Comparison of ENCODE assay signal across 1 cellular context in the genomic region with DNA sequence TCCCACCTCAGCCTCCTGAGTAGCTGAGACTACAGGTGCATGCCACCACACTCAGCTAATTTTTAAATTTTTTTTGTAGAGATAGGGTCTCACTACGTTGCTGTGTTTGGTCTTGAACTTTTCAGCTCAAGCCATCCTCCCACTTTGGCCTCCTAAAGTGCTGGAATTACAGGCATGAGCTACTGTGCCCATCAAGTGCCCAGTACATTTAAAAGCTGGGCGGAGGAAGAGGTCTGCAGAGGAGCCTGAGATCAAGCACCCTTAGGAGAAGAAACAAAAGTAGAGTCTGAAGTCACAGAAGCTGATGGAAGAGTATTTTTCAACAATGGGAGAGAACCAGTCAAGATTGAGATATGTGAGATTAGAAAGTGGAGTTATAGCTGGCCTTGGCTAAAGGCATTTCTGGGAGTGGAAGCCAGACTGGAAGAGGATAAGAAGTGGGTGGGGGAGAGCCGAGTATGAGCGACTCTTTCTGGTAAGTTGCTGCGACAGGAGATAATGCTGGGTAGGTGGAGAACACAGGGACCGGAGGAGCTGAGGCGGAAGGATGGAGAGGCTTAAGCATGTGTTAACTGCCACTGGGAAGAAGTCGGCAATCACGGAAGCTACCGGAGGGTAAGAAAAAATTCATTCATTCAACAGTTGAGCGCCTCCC.
TF ChIP-seq lines count a peak whose summit lies in the region.

No MANE protein-coding gene starts in this region.

TF ChIP-seq in K562, 482 proteins besides CTCF, POLR2A, EP300 and RAD21 (continued from another document and continues in another):
- TF ChIP-seq, protein P1, sequence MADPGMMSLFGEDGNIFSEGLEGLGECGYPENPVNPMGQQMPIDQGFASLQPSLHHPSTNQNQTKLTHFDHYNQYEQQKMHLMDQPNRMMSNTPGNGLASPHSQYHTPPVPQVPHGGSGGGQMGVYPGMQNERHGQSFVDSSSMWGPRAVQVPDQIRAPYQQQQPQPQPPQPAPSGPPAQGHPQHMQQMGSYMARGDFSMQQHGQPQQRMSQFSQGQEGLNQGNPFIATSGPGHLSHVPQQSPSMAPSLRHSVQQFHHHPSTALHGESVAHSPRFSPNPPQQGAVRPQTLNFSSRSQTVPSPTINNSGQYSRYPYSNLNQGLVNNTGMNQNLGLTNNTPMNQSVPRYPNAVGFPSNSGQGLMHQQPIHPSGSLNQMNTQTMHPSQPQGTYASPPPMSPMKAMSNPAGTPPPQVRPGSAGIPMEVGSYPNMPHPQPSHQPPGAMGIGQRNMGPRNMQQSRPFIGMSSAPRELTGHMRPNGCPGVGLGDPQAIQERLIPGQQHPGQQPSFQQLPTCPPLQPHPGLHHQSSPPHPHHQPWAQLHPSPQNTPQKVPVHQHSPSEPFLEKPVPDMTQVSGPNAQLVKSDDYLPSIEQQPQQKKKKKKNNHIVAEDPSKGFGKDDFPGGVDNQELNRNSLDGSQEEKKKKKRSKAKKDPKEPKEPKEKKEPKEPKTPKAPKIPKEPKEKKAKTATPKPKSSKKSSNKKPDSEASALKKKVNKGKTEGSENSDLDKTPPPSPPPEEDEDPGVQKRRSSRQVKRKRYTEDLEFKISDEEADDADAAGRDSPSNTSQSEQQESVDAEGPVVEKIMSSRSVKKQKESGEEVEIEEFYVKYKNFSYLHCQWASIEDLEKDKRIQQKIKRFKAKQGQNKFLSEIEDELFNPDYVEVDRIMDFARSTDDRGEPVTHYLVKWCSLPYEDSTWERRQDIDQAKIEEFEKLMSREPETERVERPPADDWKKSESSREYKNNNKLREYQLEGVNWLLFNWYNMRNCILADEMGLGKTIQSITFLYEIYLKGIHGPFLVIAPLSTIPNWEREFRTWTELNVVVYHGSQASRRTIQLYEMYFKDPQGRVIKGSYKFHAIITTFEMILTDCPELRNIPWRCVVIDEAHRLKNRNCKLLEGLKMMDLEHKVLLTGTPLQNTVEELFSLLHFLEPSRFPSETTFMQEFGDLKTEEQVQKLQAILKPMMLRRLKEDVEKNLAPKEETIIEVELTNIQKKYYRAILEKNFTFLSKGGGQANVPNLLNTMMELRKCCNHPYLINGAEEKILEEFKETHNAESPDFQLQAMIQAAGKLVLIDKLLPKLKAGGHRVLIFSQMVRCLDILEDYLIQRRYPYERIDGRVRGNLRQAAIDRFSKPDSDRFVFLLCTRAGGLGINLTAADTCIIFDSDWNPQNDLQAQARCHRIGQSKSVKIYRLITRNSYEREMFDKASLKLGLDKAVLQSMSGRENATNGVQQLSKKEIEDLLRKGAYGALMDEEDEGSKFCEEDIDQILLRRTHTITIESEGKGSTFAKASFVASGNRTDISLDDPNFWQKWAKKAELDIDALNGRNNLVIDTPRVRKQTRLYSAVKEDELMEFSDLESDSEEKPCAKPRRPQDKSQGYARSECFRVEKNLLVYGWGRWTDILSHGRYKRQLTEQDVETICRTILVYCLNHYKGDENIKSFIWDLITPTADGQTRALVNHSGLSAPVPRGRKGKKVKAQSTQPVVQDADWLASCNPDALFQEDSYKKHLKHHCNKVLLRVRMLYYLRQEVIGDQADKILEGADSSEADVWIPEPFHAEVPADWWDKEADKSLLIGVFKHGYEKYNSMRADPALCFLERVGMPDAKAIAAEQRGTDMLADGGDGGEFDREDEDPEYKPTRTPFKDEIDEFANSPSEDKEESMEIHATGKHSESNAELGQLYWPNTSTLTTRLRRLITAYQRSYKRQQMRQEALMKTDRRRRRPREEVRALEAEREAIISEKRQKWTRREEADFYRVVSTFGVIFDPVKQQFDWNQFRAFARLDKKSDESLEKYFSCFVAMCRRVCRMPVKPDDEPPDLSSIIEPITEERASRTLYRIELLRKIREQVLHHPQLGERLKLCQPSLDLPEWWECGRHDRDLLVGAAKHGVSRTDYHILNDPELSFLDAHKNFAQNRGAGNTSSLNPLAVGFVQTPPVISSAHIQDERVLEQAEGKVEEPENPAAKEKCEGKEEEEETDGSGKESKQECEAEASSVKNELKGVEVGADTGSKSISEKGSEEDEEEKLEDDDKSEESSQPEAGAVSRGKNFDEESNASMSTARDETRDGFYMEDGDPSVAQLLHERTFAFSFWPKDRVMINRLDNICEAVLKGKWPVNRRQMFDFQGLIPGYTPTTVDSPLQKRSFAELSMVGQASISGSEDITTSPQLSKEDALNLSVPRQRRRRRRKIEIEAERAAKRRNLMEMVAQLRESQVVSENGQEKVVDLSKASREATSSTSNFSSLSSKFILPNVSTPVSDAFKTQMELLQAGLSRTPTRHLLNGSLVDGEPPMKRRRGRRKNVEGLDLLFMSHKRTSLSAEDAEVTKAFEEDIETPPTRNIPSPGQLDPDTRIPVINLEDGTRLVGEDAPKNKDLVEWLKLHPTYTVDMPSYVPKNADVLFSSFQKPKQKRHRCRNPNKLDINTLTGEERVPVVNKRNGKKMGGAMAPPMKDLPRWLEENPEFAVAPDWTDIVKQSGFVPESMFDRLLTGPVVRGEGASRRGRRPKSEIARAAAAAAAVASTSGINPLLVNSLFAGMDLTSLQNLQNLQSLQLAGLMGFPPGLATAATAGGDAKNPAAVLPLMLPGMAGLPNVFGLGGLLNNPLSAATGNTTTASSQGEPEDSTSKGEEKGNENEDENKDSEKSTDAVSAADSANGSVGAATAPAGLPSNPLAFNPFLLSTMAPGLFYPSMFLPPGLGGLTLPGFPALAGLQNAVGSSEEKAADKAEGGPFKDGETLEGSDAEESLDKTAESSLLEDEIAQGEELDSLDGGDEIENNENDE (IDR thresholded peaks at IDR 0.05; ENCODE audit: low read depth, low read length) = no peak
- TF ChIP-seq, protein P2, sequence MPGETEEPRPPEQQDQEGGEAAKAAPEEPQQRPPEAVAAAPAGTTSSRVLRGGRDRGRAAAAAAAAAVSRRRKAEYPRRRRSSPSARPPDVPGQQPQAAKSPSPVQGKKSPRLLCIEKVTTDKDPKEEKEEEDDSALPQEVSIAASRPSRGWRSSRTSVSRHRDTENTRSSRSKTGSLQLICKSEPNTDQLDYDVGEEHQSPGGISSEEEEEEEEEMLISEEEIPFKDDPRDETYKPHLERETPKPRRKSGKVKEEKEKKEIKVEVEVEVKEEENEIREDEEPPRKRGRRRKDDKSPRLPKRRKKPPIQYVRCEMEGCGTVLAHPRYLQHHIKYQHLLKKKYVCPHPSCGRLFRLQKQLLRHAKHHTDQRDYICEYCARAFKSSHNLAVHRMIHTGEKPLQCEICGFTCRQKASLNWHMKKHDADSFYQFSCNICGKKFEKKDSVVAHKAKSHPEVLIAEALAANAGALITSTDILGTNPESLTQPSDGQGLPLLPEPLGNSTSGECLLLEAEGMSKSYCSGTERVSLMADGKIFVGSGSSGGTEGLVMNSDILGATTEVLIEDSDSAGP (CRISPR knock-in tag; IDR thresholded peaks at IDR 0.05) = no peak
- TF ChIP-seq SRSF7 (optimal IDR thresholded peaks at IDR 0.05; ENCODE audit: low read depth, low read length) (no peak), SAFB2 (IDR thresholded peaks at IDR 0.05; ENCODE audit: borderline replicate concordance, low read depth, low read length, severe bottlenecking) (no peak), SOX6 (IDR thresholded peaks at IDR 0.05) (no peak), HNRNPUL1 (IDR thresholded peaks at IDR 0.05; ENCODE audit: low read length) (no peak), ZNF57 (CRISPR knock-in tag; IDR thresholded peaks at IDR 0.05) (no peak), ZNF778 (CRISPR knock-in tag; IDR thresholded peaks at IDR 0.05) (no peak), XRCC4 (IDR thresholded peaks at IDR 0.05; ENCODE audit: extremely low read depth, insufficient read depth, insufficient read length) (no peak), CREB1 (IDR thresholded peaks at IDR 0.05) (no peak), CREB1 (CRISPR knock-in tag; IDR thresholded peaks at IDR 0.05) (no peak), TCFL5 (CRISPR knock-in tag; conservative IDR thresholded peaks at IDR 0.05) (no peak)
- TF ChIP-seq, protein P3, sequence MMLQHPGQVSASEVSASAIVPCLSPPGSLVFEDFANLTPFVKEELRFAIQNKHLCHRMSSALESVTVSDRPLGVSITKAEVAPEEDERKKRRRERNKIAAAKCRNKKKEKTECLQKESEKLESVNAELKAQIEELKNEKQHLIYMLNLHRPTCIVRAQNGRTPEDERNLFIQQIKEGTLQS (IDR thresholded peaks at IDR 0.05) = no peak
- TF ChIP-seq, protein P3 (CRISPR knock-in tag; conservative IDR thresholded peaks at IDR 0.05) = no peak
- TF ChIP-seq, protein P4, sequence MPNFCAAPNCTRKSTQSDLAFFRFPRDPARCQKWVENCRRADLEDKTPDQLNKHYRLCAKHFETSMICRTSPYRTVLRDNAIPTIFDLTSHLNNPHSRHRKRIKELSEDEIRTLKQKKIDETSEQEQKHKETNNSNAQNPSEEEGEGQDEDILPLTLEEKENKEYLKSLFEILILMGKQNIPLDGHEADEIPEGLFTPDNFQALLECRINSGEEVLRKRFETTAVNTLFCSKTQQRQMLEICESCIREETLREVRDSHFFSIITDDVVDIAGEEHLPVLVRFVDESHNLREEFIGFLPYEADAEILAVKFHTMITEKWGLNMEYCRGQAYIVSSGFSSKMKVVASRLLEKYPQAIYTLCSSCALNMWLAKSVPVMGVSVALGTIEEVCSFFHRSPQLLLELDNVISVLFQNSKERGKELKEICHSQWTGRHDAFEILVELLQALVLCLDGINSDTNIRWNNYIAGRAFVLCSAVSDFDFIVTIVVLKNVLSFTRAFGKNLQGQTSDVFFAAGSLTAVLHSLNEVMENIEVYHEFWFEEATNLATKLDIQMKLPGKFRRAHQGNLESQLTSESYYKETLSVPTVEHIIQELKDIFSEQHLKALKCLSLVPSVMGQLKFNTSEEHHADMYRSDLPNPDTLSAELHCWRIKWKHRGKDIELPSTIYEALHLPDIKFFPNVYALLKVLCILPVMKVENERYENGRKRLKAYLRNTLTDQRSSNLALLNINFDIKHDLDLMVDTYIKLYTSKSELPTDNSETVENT (CRISPR knock-in tag; IDR thresholded peaks at IDR 0.05) = no peak
- TF ChIP-seq, protein P5, sequence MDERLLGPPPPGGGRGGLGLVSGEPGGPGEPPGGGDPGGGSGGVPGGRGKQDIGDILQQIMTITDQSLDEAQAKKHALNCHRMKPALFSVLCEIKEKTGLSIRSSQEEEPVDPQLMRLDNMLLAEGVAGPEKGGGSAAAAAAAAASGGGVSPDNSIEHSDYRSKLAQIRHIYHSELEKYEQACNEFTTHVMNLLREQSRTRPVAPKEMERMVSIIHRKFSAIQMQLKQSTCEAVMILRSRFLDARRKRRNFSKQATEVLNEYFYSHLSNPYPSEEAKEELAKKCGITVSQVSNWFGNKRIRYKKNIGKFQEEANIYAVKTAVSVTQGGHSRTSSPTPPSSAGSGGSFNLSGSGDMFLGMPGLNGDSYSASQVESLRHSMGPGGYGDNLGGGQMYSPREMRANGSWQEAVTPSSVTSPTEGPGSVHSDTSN (CRISPR knock-in tag; IDR thresholded peaks at IDR 0.05; ENCODE audit: low read depth) = no peak
- TF ChIP-seq, protein P5 (tag; conservative IDR thresholded peaks at IDR 0.05; ENCODE audit: low read depth) = no peak
- TF ChIP-seq, protein P6, sequence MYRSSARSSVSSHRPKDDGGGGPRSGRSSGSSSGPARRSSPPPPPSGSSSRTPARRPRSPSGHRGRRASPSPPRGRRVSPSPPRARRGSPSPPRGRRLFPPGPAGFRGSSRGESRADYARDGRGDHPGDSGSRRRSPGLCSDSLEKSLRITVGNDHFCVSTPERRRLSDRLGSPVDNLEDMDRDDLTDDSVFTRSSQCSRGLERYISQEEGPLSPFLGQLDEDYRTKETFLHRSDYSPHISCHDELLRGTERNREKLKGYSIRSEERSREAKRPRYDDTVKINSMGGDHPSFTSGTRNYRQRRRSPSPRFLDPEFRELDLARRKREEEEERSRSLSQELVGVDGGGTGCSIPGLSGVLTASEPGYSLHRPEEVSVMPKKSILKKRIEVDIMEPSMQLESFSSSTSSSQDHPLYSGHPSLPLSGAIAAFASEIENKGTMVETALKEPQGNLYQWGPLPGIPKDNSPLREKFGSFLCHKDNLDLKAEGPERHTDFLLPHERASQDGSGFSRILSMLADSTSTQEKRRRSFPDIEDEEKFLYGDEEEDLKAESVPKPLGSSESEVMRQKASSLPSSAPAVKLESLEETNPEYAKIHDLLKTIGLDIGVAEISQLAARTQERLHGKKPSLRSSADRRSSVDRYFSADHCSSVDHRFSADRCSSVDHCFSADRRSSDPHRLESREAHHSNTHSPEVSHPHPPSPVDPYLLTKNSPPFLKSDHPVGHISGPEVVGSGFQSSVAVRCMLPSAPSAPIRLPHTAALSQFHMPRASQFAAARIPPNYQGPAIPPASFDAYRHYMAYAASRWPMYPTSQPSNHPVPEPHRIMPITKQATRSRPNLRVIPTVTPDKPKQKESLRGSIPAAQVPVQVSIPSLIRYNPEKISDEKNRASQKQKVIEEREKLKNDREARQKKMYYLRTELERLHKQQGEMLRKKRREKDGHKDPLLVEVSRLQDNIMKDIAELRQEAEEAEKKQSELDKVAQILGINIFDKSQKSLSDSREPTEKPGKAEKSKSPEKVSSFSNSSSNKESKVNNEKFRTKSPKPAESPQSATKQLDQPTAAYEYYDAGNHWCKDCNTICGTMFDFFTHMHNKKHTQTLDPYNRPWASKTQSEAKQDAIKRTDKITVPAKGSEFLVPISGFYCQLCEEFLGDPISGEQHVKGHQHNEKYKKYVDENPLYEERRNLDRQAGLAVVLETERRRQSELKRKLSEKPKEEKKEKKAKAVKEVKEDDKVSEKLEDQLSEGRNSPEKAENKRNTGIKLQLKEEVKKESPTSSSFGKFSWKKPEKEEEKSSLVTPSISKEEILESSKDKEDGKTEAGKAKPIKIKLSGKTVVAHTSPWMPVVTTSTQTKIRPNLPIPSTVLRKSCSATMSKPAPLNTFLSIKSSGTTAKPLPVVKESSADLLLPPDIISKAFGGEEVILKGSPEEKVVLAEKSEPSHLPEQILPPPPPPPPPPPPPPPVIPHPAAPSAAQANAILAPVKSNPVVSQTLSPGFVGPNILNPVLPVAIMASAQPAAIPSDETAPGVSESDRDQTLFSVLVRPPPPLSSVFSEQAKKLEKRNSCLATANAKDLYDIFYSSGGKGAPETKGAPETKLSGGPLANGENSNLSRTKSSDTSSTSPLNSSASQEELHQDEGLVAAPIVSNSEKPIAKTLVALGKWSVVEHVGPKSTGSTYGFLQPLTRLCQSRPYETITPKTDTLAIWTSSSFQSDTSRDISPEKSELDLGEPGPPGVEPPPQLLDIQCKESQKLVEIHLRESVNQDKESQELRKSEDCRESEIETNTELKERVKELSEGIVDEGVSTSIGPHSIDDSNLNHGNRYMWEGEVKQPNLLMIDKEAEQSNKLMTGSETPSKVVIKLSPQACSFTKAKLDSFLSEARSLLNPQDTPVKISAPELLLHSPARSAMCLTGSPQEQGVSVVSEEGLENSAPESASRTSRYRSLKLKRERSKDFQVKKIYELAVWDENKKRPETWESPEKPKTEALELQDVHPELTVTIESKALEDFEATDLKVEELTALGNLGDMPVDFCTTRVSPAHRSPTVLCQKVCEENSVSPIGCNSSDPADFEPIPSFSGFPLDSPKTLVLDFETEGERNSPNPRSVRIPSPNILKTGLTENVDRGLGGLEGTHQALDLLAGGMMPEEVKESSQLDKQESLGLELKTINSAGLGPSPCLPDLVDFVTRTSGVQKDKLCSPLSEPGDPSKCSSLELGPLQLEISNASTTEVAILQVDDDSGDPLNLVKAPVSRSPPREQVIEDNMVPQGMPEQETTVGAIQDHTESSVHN (IDR thresholded peaks at IDR 0.05; ENCODE audit: borderline replicate concordance in 1 of 2, low read depth in 1 of 2) = no peak
